Comparison of ENCODE assay signal across 16 cellular contexts in genomic region chr5:63262191-63262981, GRCh38.
DNase-seq lines count a peak whose midpoint lies in the region; ATAC-seq, FAIRE-seq and TF ChIP-seq lines count a peak whose summit lies in the region.
"Had no signal": no experiment of that assay in that cellular context is flagged by ENCODE, and none has a peak within 500 bp of the region (broad histone marks: within the 10 kb centered on the region; RNA-seq: fewer than 3 reads in every experiment).

No MANE protein-coding gene starts in this region.

- TF ChIP-seq CTCF in A549 (IDR thresholded peaks at IDR 0.05) (no peak), chondrocyte (IDR thresholded peaks at IDR 0.05) (no peak), kidney epithelial cell (IDR thresholded peaks at IDR 0.05; ENCODE audit: insufficient read depth, low read length, poor library complexity, severe bottlenecking) (no peak)

- H3K4me1 ChIP-seq in A549: peaks cover 13% of the 10 kb centered on the region; the same call in 2 of the 3 replicates
- H3K4me1 ChIP-seq: transverse colon had no signal

- H3K4me3 ChIP-seq in A549 (no peak overlapping the region), kidney epithelial cell (ENCODE audit: low read depth, low read length) (no peak overlapping the region)
- H3K4me3 ChIP-seq: esophagus squamous epithelium, GM12878, SK-N-MC, transverse colon had no signal

- peak overlapping the region; percentile 27; the same call in 2 of the 3 replicates for H3K4me2 ChIP-seq in A549

- no peaks in the 10 kb centered on the region for H3K9me3 ChIP-seq in A549
- H3K9me3 ChIP-seq: esophagus squamous epithelium, transverse colon had no signal

- peaks cover 11% of the 10 kb centered on the region for H3K4me1 Mint-ChIP-seq in chondrocyte (ENCODE audit: low read depth)
- H3K4me1 Mint-ChIP-seq: neural crest cell had no signal

- DNase-seq in A549 (ENCODE audit: low read depth in 1 of 2, low spot score in 1 of 2) (peak in 1 of 2 experiments; percentile 11), LoVo (ENCODE audit: low spot score) (peak; percentile 19), chondrocyte (ENCODE audit: low spot score) (no peak), kidney epithelial cell (ENCODE audit: low read depth) (peak; percentile 42), NCI-H1048 (lab: John Stamatoyannopoulos, UW) (no peak)
- no peak for DNase-seq in activated CD4-positive, alpha-beta T cell treated with anti-CD3 and anti-CD28 coated beads, Interleukin-2, amount 50 U/mL, for 4 hours
- DNase-seq: activated T-cell treated with anti-CD3 and anti-CD28 coated beads, Interleukin-2, amount 50 U/mL, for 48 hours; esophagus squamous epithelium; NCI-H1694; transverse colon had no signal

- no peaks in the 10 kb centered on the region for H3K36me3 Mint-ChIP-seq in chondrocyte (ENCODE audit: low read depth)

- peak overlapping the region; percentile 43 to 70; a peak in 4 of 6 replicates for H3K27ac ChIP-seq in A549
- H3K27ac ChIP-seq: SK-N-MC, transverse colon had no signal

- 9% methylated on average over 4 of the region's 4 CpGs for WGBS in A549 (ENCODE audit: missing lambda C conversion rate)

- TF ChIP-seq POLR2A in A549 (IDR thresholded peaks at IDR 0.05; ENCODE audit: low read length): no peak

- H3K27me3 ChIP-seq in kidney epithelial cell (ENCODE audit: control insufficient read depth, insufficient read depth, low read length): no peaks in the 10 kb centered on the region
- H3K27me3 ChIP-seq: esophagus squamous epithelium, transverse colon had no signal

- no peaks in the 10 kb centered on the region for H3K9me3 Mint-ChIP-seq in chondrocyte (ENCODE audit: low read depth)
- H3K9me3 Mint-ChIP-seq: neural crest cell had no signal

- CTCF ChIA-PET in A549 (lab: Yijun Ruan, JAX): no interaction called here

- peak; percentile 92 for FAIRE-seq in A549 (lab: Jason Lieb, UNC)
- FAIRE-seq: GM12878, H1 had no signal

- TF ChIP-seq EP300 in A549 (IDR thresholded peaks at IDR 0.05): no peak

- no peaks in the 10 kb centered on the region for H3K27me3 Mint-ChIP-seq in chondrocyte (ENCODE audit: low read depth)

- peak overlapping the region; percentile 5 for H3K27ac Mint-ChIP-seq in chondrocyte (ENCODE audit: unreplicated experiment)

- H3K36me3 ChIP-seq in kidney epithelial cell (ENCODE audit: control insufficient read depth, insufficient read depth, low read length): no peaks in the 10 kb centered on the region
- H3K36me3 ChIP-seq: esophagus squamous epithelium, transverse colon had no signal

- POLR2A ChIA-PET in A549 (lab: Yijun Ruan, JAX): no interaction called here

- no peak overlapping the region for H3K4me3 Mint-ChIP-seq in chondrocyte (ENCODE audit: unreplicated experiment)
- H3K4me3 Mint-ChIP-seq: neural crest cell had no signal

- no peak for TF ChIP-seq RAD21 in A549 (conservative IDR thresholded peaks at IDR 0.05 in 1 of 2, IDR thresholded peaks at IDR 0.05 in 1 of 2)

- ATAC-seq in A549: peak in 1 of 2 experiments; percentile 74; a peak in 4 of 6 replicates
- no peak for ATAC-seq in HG03432 (IDR thresholded peaks at IDR 0.05; ENCODE audit: unreplicated experiment)
- ATAC-seq in HG02798 (IDR thresholded peaks at IDR 0.05; ENCODE audit: poor library complexity, unreplicated experiment): no peak
- ATAC-seq: GM12878 had no signal

TF ChIP-seq in A549, 52 proteins besides CTCF, POLR2A, EP300 and RAD21:
- TF ChIP-seq JUNB (IDR thresholded peaks at IDR 0.05) (peak; percentile 71), HES2 (IDR thresholded peaks at IDR 0.05) (peak; percentile 35; the same call in 1 of the 2 replicates), CEBPB (IDR thresholded peaks at IDR 0.05) (peak; percentile 11 to 45; a peak in 1 of 4 replicates), ZSCAN20 (CRISPR knock-in tag; IDR thresholded peaks at IDR 0.05) (no peak), MAFK (IDR thresholded peaks at IDR 0.05; ENCODE audit: partially characterized antibody) (no peak), FOSL2 (IDR thresholded peaks at IDR 0.05) (peak; percentile 81), FOSL2 (CRISPR knock-in tag; IDR thresholded peaks at IDR 0.05) (peak; percentile 41; the same call in 1 of the 2 replicates)

Comparison
In these comparisons a context has a peak if more than half of its experiments do, and no peak if none do; other contexts are left out.
1. DNase-seq: peak in LoVo (single experiment) and kidney epithelial cell (single experiment); none in chondrocyte (single experiment), NCI-H1048 (single experiment) and activated CD4-positive, alpha-beta T cell treated with anti-CD3 and anti-CD28 coated beads, Interleukin-2, amount 50 U/mL, for 4 hours (0 of 2).